8 cellular contexts compared by ENCODE assay signal in genomic region chr7:150988230-150989226, GRCh38. TPM values are rescaled to one million over a fixed set of nuclear protein-coding genes. Genes with fewer than 3 reads are reported as not detected.
DNase-seq lines count a peak whose midpoint lies in the region; ATAC-seq and TF ChIP-seq lines count a peak whose summit lies in the region.

No MANE protein-coding gene starts in this region.

- no peak overlapping the region for H3K4me3 Mint-ChIP-seq in MCF 10A (ENCODE audit: unreplicated experiment)

- no peak overlapping the region for H3K27ac Mint-ChIP-seq in MCF 10A (ENCODE audit: low read depth, unreplicated experiment)

- peak; percentile 82 for TF ChIP-seq CTCF in MCF 10A (IDR thresholded peaks at IDR 0.05; ENCODE audit: unreplicated experiment)

- H3K36me3 Mint-ChIP-seq in MCF 10A (ENCODE audit: insufficient read depth, unreplicated experiment): no peaks in the 10 kb centered on the region

- H3K9me3 Mint-ChIP-seq in MCF 10A (ENCODE audit: unreplicated experiment): peaks cover 18% of the 10 kb centered on the region

- BruUV-seq in MCF 10A (replicated peaks; lab: Mats Ljungman, UMichigan): no TSS peak

- H3K4me1 Mint-ChIP-seq in MCF 10A (ENCODE audit: insufficient read depth, unreplicated experiment): peaks cover 7% of the 10 kb centered on the region

- peak; percentile 67 for DNase-seq in GDM1 (lab: John Stamatoyannopoulos, UW)
- DNase-seq in NCI-H1417 treated with DMSO at 0.1 percent for 48 hours (lab: John Stamatoyannopoulos, UW): peak; percentile 65
- DNase-seq in UCSD-AML1 (lab: John Stamatoyannopoulos, UW; ENCODE audit: unreplicated experiment): peak; percentile 78
- peak; percentile 43 for DNase-seq in MCF 10A (ENCODE audit: unreplicated experiment)
- peak; percentile 85 for DNase-seq in iPS-NIHi11 (ENCODE audit: low spot score)
- DNase-seq in stimulated activated CD4-positive, alpha-beta T cell treated with anti-CD3 and anti-CD28 coated beads, Interleukin-1b, Interleukin-23, amount 100 ng/mL, for 4 hours (ENCODE audit: low read depth in 2 of 2): peak; percentile 58 to 68

- ATAC-seq in GM21360 (IDR thresholded peaks at IDR 0.05; ENCODE audit: unreplicated experiment): no peak
- no peak for ATAC-seq in GM18520 (IDR thresholded peaks at IDR 0.05; ENCODE audit: unreplicated experiment)

- peaks cover 11% of the 10 kb centered on the region for H3K27me3 Mint-ChIP-seq in MCF 10A (ENCODE audit: insufficient read depth, unreplicated experiment)

- intact Hi-C loops in MCF 10A (cut with micrococcal nuclease): loop anchor here (1.0 to 5.0 kb wide), 2 partner anchors 90 to 541 kb away; no protein-coding TSS in a partner anchor

- CTCF ChIA-PET in MCF 10A (lab: Yijun Ruan, JAX): interaction anchor here (0.6 to 3.5 kb wide), 12 partner anchors 21 to 1655 kb away, joined by 3 to 14 read pairs (median 4); partner anchors contain the start of gene AOC1

- POLR2A ChIA-PET in MCF 10A (lab: Yijun Ruan, JAX): no interaction called here

RNA-seq across cellular contexts. Expression of gene NOS3, which starts 2.3 kb away (rescaled TPM):
- 0.20 and 0.30 TPM in 2 replicates for total RNA-seq in MCF 10A (2022)

RNA-seq across cellular contexts. Expression of gene KCNH2, which starts 10.4 kb away (rescaled TPM):
- total RNA-seq in MCF 10A (2022): 0.09 TPM in 1 of 2 replicates, not detected in the other

RNA-seq across cellular contexts. Expression of gene ATG9B, which starts 35.8 kb away (rescaled TPM):
- 0.12 and 0.29 TPM in 2 replicates for total RNA-seq in MCF 10A (2022)

RNA-seq across cellular contexts. Expression of gene ABCB8, which starts 39.7 kb away (rescaled TPM):
- 73.4 and 76.1 TPM in 2 replicates for total RNA-seq in MCF 10A (2022)

RNA-seq across cellular contexts. Expression of gene ASIC3, which starts 59.8 kb away (rescaled TPM):
- total RNA-seq in MCF 10A (2022): 3.9 and 8.8 TPM in 2 replicates
